In genomic region chr21:6109774-6110173, GRCh38 we compare ENCODE assay signal across 8 cellular contexts.
A peak's percentile ranks its signal among the peaks of the same experiment; 100 is the strongest.
DNase-seq lines count a peak whose midpoint lies in the region; ATAC-seq, FAIRE-seq and TF ChIP-seq lines count a peak whose summit lies in the region.
"Not testable (repeated sequence)": the region's sequence is repeated elsewhere in the genome, so short reads cannot be mapped to it uniquely, and the experiment has no call there.

No MANE protein-coding gene starts in this region.

- not testable (repeated sequence) for ATAC-seq in A549
- ATAC-seq in heart left ventricle (peak in 3 of 4 donors; percentile 3 to 36 (median 26)), lower lobe of right lung (peak; percentile 32 to 55), psoas muscle (peak in 2 of 4 donors; percentile 21 to 33)

- not testable (repeated sequence) for TF ChIP-seq CTCF in A549 (IDR thresholded peaks at IDR 0.05); NB4 (IDR thresholded peaks at IDR 0.05; ENCODE audit: low read depth, low read length); astrocyte of the spinal cord (IDR thresholded peaks at IDR 0.05; ENCODE audit: low read depth, low read length); epithelial cell of esophagus (IDR thresholded peaks at IDR 0.05; ENCODE audit: insufficient read depth, low read depth, low read length, missing control alignments); heart left ventricle (IDR thresholded peaks at IDR 0.05); lower lobe of right lung (IDR thresholded peaks at IDR 0.05); psoas muscle (IDR thresholded peaks at IDR 0.05); thyroid gland (IDR thresholded peaks at IDR 0.05)

- H3K36me3 ChIP-seq in heart left ventricle; lower lobe of right lung; psoas muscle (ENCODE audit: insufficient read depth in 1 of 2, low read depth in 1 of 2); thyroid gland: not testable (repeated sequence)

- in situ Hi-C loops in astrocyte of the spinal cord (cut with HindIII; ENCODE audit: low sequenced_read_pairs) = not testable (repeated sequence)

- not testable (repeated sequence) for FAIRE-seq in A549 (lab: Jason Lieb, UNC)

- CTCF ChIA-PET in A549 (lab: Yijun Ruan, JAX) = not testable (repeated sequence)

- not testable (repeated sequence) for H3K9me3 ChIP-seq in A549, heart left ventricle, lower lobe of right lung, psoas muscle, thyroid gland

- WGBS in A549 (ENCODE audit: missing lambda C conversion rate) = 0% methylated on average over 3 of the region's 13 CpGs
- WGBS in heart left ventricle, 4 donors = 63 to 66% methylated on average over 5 to 10 of the region's 13 CpGs; no CpG with 5 or more reads in 2 of the 4 donors
- 26% methylated on average over 4 of the region's 13 CpGs; no CpG with 5 or more reads in 2 of the 3 donors for WGBS in psoas muscle, 3 donors
- WGBS in thyroid gland, 2 donors = no CpG with 5 or more reads among the region's 13 CpGs

- TF ChIP-seq RAD21 in A549 (conservative IDR thresholded peaks at IDR 0.05 in 1 of 2, IDR thresholded peaks at IDR 0.05 in 1 of 2) = not testable (repeated sequence)

- intact Hi-C loops in heart left ventricle (cut with DNase I); lower lobe of right lung (cut with DNase I); psoas muscle (cut with DNase I); thyroid gland (cut with DNase I): not testable (repeated sequence)

- H3K27me3 ChIP-seq in heart left ventricle; lower lobe of right lung (ENCODE audit: low read depth); psoas muscle (ENCODE audit: insufficient read depth in 3 of 3, low read length in 2 of 3); thyroid gland: not testable (repeated sequence)

- H3K4me3 ChIP-seq in A549; NB4 (ENCODE audit: low read depth, low read length); astrocyte of the spinal cord (ENCODE audit: low read depth, low read length); epithelial cell of esophagus (ENCODE audit: low read length); heart left ventricle; lower lobe of right lung; psoas muscle; thyroid gland (replicated peaks in 1 of 3): not testable (repeated sequence)

- H3K27ac ChIP-seq in A549 = peak overlapping the region; percentile 73 to 81
- not testable (repeated sequence) for H3K27ac ChIP-seq in heart left ventricle, lower lobe of right lung, psoas muscle, thyroid gland

- not testable (repeated sequence) for TF ChIP-seq EP300 in A549 (IDR thresholded peaks at IDR 0.05)

- H3K4me1 ChIP-seq in A549, heart left ventricle, lower lobe of right lung, psoas muscle, thyroid gland: not testable (repeated sequence)

- DNase-seq in A549 (ENCODE audit: low read depth in 1 of 2, low spot score in 1 of 2) = peak in 1 of 2 experiments; percentile 76
- peak; percentile 30 for DNase-seq in NB4 (ENCODE audit: low read depth)
- peak; percentile 6 for DNase-seq in astrocyte of the spinal cord (ENCODE audit: low read depth, low spot score)
- DNase-seq in epithelial cell of esophagus (ENCODE audit: low read depth) = peak; percentile 10
- DNase-seq in heart left ventricle = peak; percentile 3 to 29 (median 23)
- DNase-seq in lower lobe of right lung = peak; percentile 50
- peak; percentile 25 to 51 for DNase-seq in psoas muscle
- DNase-seq in thyroid gland = peak; percentile 17 to 19

- not testable (repeated sequence) for TF ChIP-seq POLR2A in A549 (IDR thresholded peaks at IDR 0.05; ENCODE audit: low read length); NB4 (IDR thresholded peaks at IDR 0.05; ENCODE audit: extremely low read depth, insufficient read length); heart left ventricle (IDR thresholded peaks at IDR 0.05); thyroid gland (IDR thresholded peaks at IDR 0.05)

- POLR2A ChIA-PET in A549 (lab: Yijun Ruan, JAX) = not testable (repeated sequence)

- H3K4me2 ChIP-seq in A549 = not testable (repeated sequence)

TF ChIP-seq in A549, 52 proteins besides CTCF, POLR2A, EP300 and RAD21:
- TF ChIP-seq GATA3 (IDR thresholded peaks at IDR 0.05; ENCODE audit: borderline replicate concordance) (0 out of 2 replicates have a peak, but pooled peaks have one; percentile 48), CEBPB (IDR thresholded peaks at IDR 0.05) (peak in 1 of 2 experiments; percentile 65; a peak in 2 of 4 replicates)
